ENCODE assay signal across 12 cellular contexts in the genomic region with DNA sequence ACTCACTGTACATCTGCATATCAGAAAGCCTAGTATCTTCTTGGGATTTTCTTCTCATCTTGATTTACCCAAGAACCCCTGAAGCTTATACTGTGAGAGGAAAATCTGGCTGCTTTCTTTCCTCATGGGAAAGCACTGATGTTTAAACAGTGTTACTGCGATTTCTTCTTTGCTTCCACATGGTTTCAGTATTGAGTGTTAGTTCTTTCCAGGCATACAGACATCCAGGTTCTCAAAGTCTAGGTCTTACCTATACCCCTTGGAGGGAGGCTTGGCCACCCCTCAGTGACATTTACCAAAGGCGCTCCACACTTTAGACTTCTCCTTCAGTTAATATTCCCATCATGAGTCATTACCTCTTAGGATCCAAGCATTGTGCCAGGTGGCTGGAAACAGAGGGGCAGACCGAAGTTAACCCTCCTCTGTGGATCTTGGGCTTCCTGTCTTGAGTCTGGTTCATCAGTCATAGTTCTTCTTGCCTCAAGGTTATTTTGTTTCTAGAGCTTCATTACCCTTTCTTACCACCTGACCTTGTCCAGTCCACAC.
DNase-seq lines count a peak whose midpoint lies in the region; ATAC-seq, FAIRE-seq and TF ChIP-seq lines count a peak whose summit lies in the region.
"Had no signal": no experiment of that assay in that cellular context is flagged by ENCODE, and none has a peak within 500 bp of the region (broad histone marks: within the 10 kb centered on the region; RNA-seq: fewer than 3 reads in every experiment).

No MANE protein-coding gene starts in this region.

- H3K27ac Mint-ChIP-seq in activated CD4-positive, alpha-beta memory T cell treated with anti-CD3 and anti-CD28 coated beads, Interleukin-2, amount 10 ng/mL, durations not matched to agents 7 days and 5 days: no peak overlapping the region
- H3K27ac Mint-ChIP-seq: B cell had no signal

- intact Hi-C loops in upper lobe of right lung (cut with DNase I): no loop called here

- no peak for FAIRE-seq in frontal cortex (lab: Jason Lieb, UNC)

- H3K4me1 Mint-ChIP-seq in activated CD4-positive, alpha-beta memory T cell treated with anti-CD3 and anti-CD28 coated beads, Interleukin-2, amount 10 ng/mL, durations not matched to agents 7 days and 5 days: no peaks in the 10 kb centered on the region
- H3K4me1 Mint-ChIP-seq: B cell had no signal

- H3K9me3 ChIP-seq in Karpas-422 (ENCODE audit: low read length) (no peaks in the 10 kb centered on the region), upper lobe of right lung (no peaks in the 10 kb centered on the region)
- H3K9me3 ChIP-seq: upper lobe of left lung had no signal

- H3K27ac ChIP-seq in Karpas-422 (ENCODE audit: low read length) (no peak overlapping the region), upper lobe of right lung (no peak overlapping the region)
- H3K27ac ChIP-seq: upper lobe of left lung had no signal

- H3K4me2 ChIP-seq in Karpas-422 (ENCODE audit: low read depth, low read length, poor library complexity, severe bottlenecking): no peak overlapping the region

- H3K27me3 ChIP-seq in Karpas-422 (ENCODE audit: low read length) (0 out of 2 replicates have a peak, but pooled peaks cover 2% of the 10 kb centered on the region), upper lobe of right lung (no peaks in the 10 kb centered on the region)
- H3K27me3 ChIP-seq: upper lobe of left lung had no signal

- DNase-seq in NCI-H748 (lab: John Stamatoyannopoulos, UW; ENCODE audit: unreplicated experiment) (peak; percentile 4), NCI-H748 treated with DMSO at 0.1 percent for 48 hours (lab: John Stamatoyannopoulos, UW) (no peak), Karpas-422 (peak; percentile 57), dermis blood vessel endothelial cell (peak; percentile 5), renal cortical epithelial cell (ENCODE audit: low read depth) (peak; percentile 24), frontal cortex (ENCODE audit: low spot score in 2 of 2) (no peak), upper lobe of right lung (no peak)
- no peak for DNase-seq in activated CD4-positive, alpha-beta memory T cell treated with anti-CD3 and anti-CD28 coated beads, Interleukin-2, amount 10 ng/mL, durations not matched to agents 7 days and 5 days
- DNase-seq: activated naive CD4-positive, alpha-beta T cell treated with anti-CD3 and anti-CD28 coated beads, Interleukin-2, amount 50 U/mL, for 16 hours; NCI-H1436 treated with DMSO at 0.1 percent for 48 hours; upper lobe of left lung had no signal

- H4K20me1 ChIP-seq in Karpas-422 (ENCODE audit: insufficient read depth, low read depth, low read length): peaks cover 4% of the 10 kb centered on the region

- no peak for TF ChIP-seq CTCF in upper lobe of right lung (IDR thresholded peaks at IDR 0.05)

- H2AFZ ChIP-seq in Karpas-422 (ENCODE audit: low read length): no peak overlapping the region

- H3K4me3 ChIP-seq in Karpas-422 (ENCODE audit: low read length) (no peak overlapping the region), upper lobe of right lung (no peak overlapping the region)
- H3K4me3 ChIP-seq: upper lobe of left lung had no signal

- no peaks in the 10 kb centered on the region for H3K36me3 Mint-ChIP-seq in activated CD4-positive, alpha-beta memory T cell treated with anti-CD3 and anti-CD28 coated beads, Interleukin-2, amount 10 ng/mL, durations not matched to agents 7 days and 5 days (ENCODE audit: low read depth)

- CTCF ChIA-PET in activated CD4-positive, alpha-beta memory T cell treated with anti-CD3 and anti-CD28 coated beads, Interleukin-2, amount 10 ng/mL, durations not matched to agents 7 days and 5 days (lab: Charles Lee): no interaction called here

- no peaks in the 10 kb centered on the region for H3K27me3 Mint-ChIP-seq in activated CD4-positive, alpha-beta memory T cell treated with anti-CD3 and anti-CD28 coated beads, Interleukin-2, amount 10 ng/mL, durations not matched to agents 7 days and 5 days
- H3K27me3 Mint-ChIP-seq: B cell had no signal

- H3K36me3 ChIP-seq in Karpas-422 (ENCODE audit: insufficient read depth, low read length) (no peaks in the 10 kb centered on the region), upper lobe of right lung (no peaks in the 10 kb centered on the region)
- H3K36me3 ChIP-seq: upper lobe of left lung had no signal

- no peak overlapping the region for H3K9ac ChIP-seq in Karpas-422 (ENCODE audit: low read length)

- ATAC-seq in upper lobe of right lung: no peak

- no peaks in the 10 kb centered on the region for H3K9me2 ChIP-seq in Karpas-422 (replicated peaks; ENCODE audit: insufficient read depth, low read length)

- no peaks in the 10 kb centered on the region for H3K4me1 ChIP-seq in Karpas-422 (ENCODE audit: low read length)
- no peaks in the 10 kb centered on the region for H3K4me1 ChIP-seq in upper lobe of right lung
- H3K4me1 ChIP-seq: upper lobe of left lung had no signal

- H3K4me3 Mint-ChIP-seq in activated CD4-positive, alpha-beta memory T cell treated with anti-CD3 and anti-CD28 coated beads, Interleukin-2, amount 10 ng/mL, durations not matched to agents 7 days and 5 days: no peak overlapping the region
- H3K4me3 Mint-ChIP-seq: B cell had no signal

- H3K79me2 ChIP-seq in Karpas-422 (ENCODE audit: low read length): no peaks in the 10 kb centered on the region

- POLR2A ChIA-PET in activated CD4-positive, alpha-beta memory T cell treated with anti-CD3 and anti-CD28 coated beads, Interleukin-2, amount 10 ng/mL, durations not matched to agents 7 days and 5 days (lab: Charles Lee): no interaction called here

- H3K9me3 Mint-ChIP-seq in activated CD4-positive, alpha-beta memory T cell treated with anti-CD3 and anti-CD28 coated beads, Interleukin-2, amount 10 ng/mL, durations not matched to agents 7 days and 5 days: no peaks in the 10 kb centered on the region

Comparison
In these comparisons a context has a peak if more than half of its experiments do, and no peak if none do; other contexts are left out.
1. DNase-seq: peak in NCI-H748 (single experiment), Karpas-422 (single experiment), dermis blood vessel endothelial cell (single experiment) and renal cortical epithelial cell (single experiment); none in NCI-H748 treated with DMSO at 0.1 percent for 48 hours (single experiment), activated CD4-positive, alpha-beta memory T cell treated with anti-CD3 and anti-CD28 coated beads, Interleukin-2, amount 10 ng/mL, durations not matched to agents 7 days and 5 days (single experiment), frontal cortex (0 of 2) and upper lobe of right lung (single experiment).